1 cellular context compared by ENCODE assay signal in genomic region chr11:73311394-73311869, GRCh38.
TF ChIP-seq lines count a peak whose summit lies in the region.

No MANE protein-coding gene starts in this region.

TF ChIP-seq in GM12878, 131 proteins besides CTCF, POLR2A, EP300 and RAD21:
- no peak for TF ChIP-seq WRNIP1 (IDR thresholded peaks at IDR 0.05; ENCODE audit: borderline replicate concordance, low read depth, low read length)
- TF ChIP-seq DPF2 (IDR thresholded peaks at IDR 0.05) = no peak
- TF ChIP-seq GATAD2B (conservative IDR thresholded peaks at IDR 0.05; ENCODE audit: low read depth) = no peak
- TF ChIP-seq MAX (IDR thresholded peaks at IDR 0.05; ENCODE audit: low read depth, low read length) = no peak
- TF ChIP-seq FOXM1 (IDR thresholded peaks at IDR 0.05; ENCODE audit: low read depth, low read length) = no peak
- no peak for TF ChIP-seq PML (IDR thresholded peaks at IDR 0.05; ENCODE audit: low read length)
- no peak for TF ChIP-seq MTA3 (IDR thresholded peaks at IDR 0.05; ENCODE audit: borderline replicate concordance, low read length)
- no peak for TF ChIP-seq ZBED1 (IDR thresholded peaks at IDR 0.05; ENCODE audit: borderline replicate concordance)
- no peak for TF ChIP-seq KDM1A (IDR thresholded peaks at IDR 0.05; ENCODE audit: borderline replicate concordance)
- TF ChIP-seq SIX5 (IDR thresholded peaks at IDR 0.05; ENCODE audit: low read depth, low read length, severe bottlenecking) = no peak
- TF ChIP-seq ESRRA (IDR thresholded peaks at IDR 0.05; ENCODE audit: low read length) = no peak
- no peak for TF ChIP-seq SPI1 (IDR thresholded peaks at IDR 0.05; ENCODE audit: borderline replicate concordance, insufficient read depth, low read depth, low read length)
- no peak for TF ChIP-seq BCLAF1 (IDR thresholded peaks at IDR 0.05)
- TF ChIP-seq SIN3A (IDR thresholded peaks at IDR 0.05; ENCODE audit: low read depth, low read length) = no peak
- TF ChIP-seq EED (IDR thresholded peaks at IDR 0.05; ENCODE audit: low read depth) = no peak
